27 cellular contexts compared by ENCODE assay signal in the genomic region with DNA sequence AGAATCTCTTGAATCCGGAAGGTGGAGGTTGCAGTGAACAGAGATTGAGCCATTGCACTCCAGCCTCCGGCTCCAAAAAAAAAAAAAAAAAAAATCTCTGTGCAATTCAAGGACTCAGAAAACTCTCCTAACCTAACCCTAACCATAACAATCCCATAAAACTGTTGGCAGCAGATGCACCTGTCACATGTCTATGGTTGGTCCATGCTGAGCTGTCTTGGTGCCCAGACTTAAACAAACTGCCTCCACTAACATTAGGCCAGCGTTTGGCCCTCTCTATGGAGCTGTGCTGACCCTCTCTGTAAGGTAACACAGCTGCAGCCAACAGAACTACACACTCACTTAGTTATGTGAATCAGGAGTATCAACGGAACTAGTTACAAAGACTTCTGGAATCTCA.
DNase-seq lines count a peak whose midpoint lies in the region; FAIRE-seq and TF ChIP-seq lines count a peak whose summit lies in the region.
"Had no signal": no experiment of that assay in that cellular context is flagged by ENCODE, and none has a peak within 500 bp of the region (broad histone marks: within the 10 kb centered on the region; RNA-seq: fewer than 3 reads in every experiment).

No MANE protein-coding gene starts in this region.

- H3K9me3 ChIP-seq in H1 (ENCODE audit: insufficient read depth in 2 of 2, low read depth in 1 of 2, low read length in 1 of 2) (no peaks in the 10 kb centered on the region), sigmoid colon (peaks cover 0 to 3% (median 0%) of the 10 kb centered on the region in 4 donors)
- H3K9me3 ChIP-seq: BE2C, BLaER1 had no signal

- no peak overlapping the region for H2AK5ac ChIP-seq in H1 (ENCODE audit: low read depth, low read length)

- no peak overlapping the region for H3K18ac ChIP-seq in H1 (ENCODE audit: extremely low read depth, low read length)

- DNase-seq in LNCaP clone FGC (ENCODE audit: low read depth) (peak; percentile 52), H1 (ENCODE audit: low read depth in 1 of 2, low spot score in 2 of 2) (no peak), sigmoid colon (peak; percentile 81), GM19238 (ENCODE audit: insufficient read length, low spot score) (no peak), brain microvascular endothelial cell (no peak)
- DNase-seq in stimulated activated CD4-positive, alpha-beta T cell treated with anti-CD3 and anti-CD28 coated beads, Interleukin-4, amount 100 ng/mL, for 24 hours: no peak
- DNase-seq: 8988T; ACHN; BE2C; C1 segment of cervical spinal cord; CD4-positive, alpha-beta memory T cell; CD4-positive, CD25-positive, alpha-beta regulatory T cell; CD8-positive, alpha-beta memory T cell; COR-L47; DMS 273 treated with DMSO at 0.1 percent for 48 hours; DMS153; DMS53; DMS79; DND-41; EL; GDM1 had no signal

- H4K8ac ChIP-seq in H1 (ENCODE audit: extremely low read depth, insufficient read depth, low read length): no peak overlapping the region

- H3K36me3 ChIP-seq in H1 (ENCODE audit: control insufficient read depth in 2 of 4, insufficient read depth in 4 of 4, low read length in 3 of 4): no peaks in the 10 kb centered on the region
- no peaks in the 10 kb centered on the region for H3K36me3 ChIP-seq in sigmoid colon
- no peaks in the 10 kb centered on the region for H3K36me3 ChIP-seq in brain microvascular endothelial cell (replicated peaks)
- H3K36me3 ChIP-seq: BE2C, BLaER1 had no signal

- no peak overlapping the region for H3K4me3 ChIP-seq in LNCaP clone FGC (ENCODE audit: low read depth, low read length)
- H3K4me3 ChIP-seq in H1 (ENCODE audit: extremely low read depth in 1 of 4, insufficient read depth in 2 of 4, low read depth in 3 of 4, low read length in 4 of 4): no peak overlapping the region
- no peak overlapping the region for H3K4me3 ChIP-seq in sigmoid colon
- no peak overlapping the region for H3K4me3 ChIP-seq in brain microvascular endothelial cell (ENCODE audit: low read depth, low read length)
- H3K4me3 ChIP-seq: BLaER1, GM12878 had no signal

- in situ Hi-C loops in brain microvascular endothelial cell (cut with HindIII; ENCODE audit: low pct_ligation_motif_present, low sequenced_read_pairs): no loop called here

- no peak overlapping the region for H3K23ac ChIP-seq in H1 (ENCODE audit: insufficient read length)

- no peaks in the 10 kb centered on the region for H3K23me2 ChIP-seq in H1 (ENCODE audit: low read depth, low read length)

- H3K27ac ChIP-seq in H1 (ENCODE audit: low read depth, low read length) (no peak overlapping the region), sigmoid colon (no peak overlapping the region), brain microvascular endothelial cell (no peak overlapping the region)
- H3K27ac ChIP-seq: BLaER1 had no signal

- no peak overlapping the region for H3K4ac ChIP-seq in H1 (replicated peaks; ENCODE audit: insufficient read length, low read depth, low read length)

- no peak overlapping the region for H4K91ac ChIP-seq in H1 (replicated peaks; ENCODE audit: insufficient read length, low read length)

- H2BK12ac ChIP-seq in H1 (ENCODE audit: low read depth, low read length): no peak overlapping the region

- H2BK15ac ChIP-seq in H1 (ENCODE audit: low read length): no peak overlapping the region

- peak overlapping the region; percentile 54 for H2BK120ac ChIP-seq in H1 (replicated peaks; ENCODE audit: low read depth, low read length)

- no peak overlapping the region for H4K5ac ChIP-seq in H1 (ENCODE audit: insufficient read length, low read depth, low read length)

- no peaks in the 10 kb centered on the region for H3K27me3 ChIP-seq in H1 (replicated peaks in 1 of 4; ENCODE audit: control insufficient read depth in 3 of 4, extremely low read depth in 1 of 4, insufficient read depth in 3 of 4, low read length in 3 of 4)
- H3K27me3 ChIP-seq in sigmoid colon: no peaks in the 10 kb centered on the region
- no peaks in the 10 kb centered on the region for H3K27me3 ChIP-seq in brain microvascular endothelial cell (replicated peaks)
- H3K27me3 ChIP-seq: BE2C, BLaER1 had no signal

- no peak for FAIRE-seq in H1 (lab: Jason Lieb, UNC)
- FAIRE-seq: A204.1, GM12878, GM12892, GM18507, GM19239 had no signal

- 98% methylated on average over 4 of the region's 4 CpGs; no CpG with 5 or more reads in 1 of the 2 experiments for WGBS in H1 (ENCODE audit: extremely low coverage in 1 of 2, insufficient coverage in 1 of 2, insufficient read length in 1 of 2, insufficient replicate concordance in 2 of 2, low coverage in 1 of 2, low lambda C conversion rate in 2 of 2, missing lambda C conversion rate in 1 of 2), 2 experiments
- WGBS in sigmoid colon, 2 donors: 63 to 86% methylated on average over 4 of the region's 4 CpGs

- TF ChIP-seq POLR2A in H1 (IDR thresholded peaks at IDR 0.05; ENCODE audit: control extremely low read depth in 1 of 2, low read depth in 2 of 2, low read length in 2 of 2) (no peak), sigmoid colon (IDR thresholded peaks at IDR 0.05) (no peak)

- peak in 1 of 2 experiments; percentile 9; a peak in 1 of 4 replicates for TF ChIP-seq RAD21 in H1 (IDR thresholded peaks at IDR 0.05 in 1 of 2, conservative IDR thresholded peaks at IDR 0.05 in 1 of 2; ENCODE audit: low read depth in 2 of 2, low read length in 2 of 2)

- no peak overlapping the region for H2AFZ ChIP-seq in H1 (ENCODE audit: low read length)

- no peak overlapping the region for H2BK5ac ChIP-seq in H1 (ENCODE audit: low read depth, low read length)

- H4K20me1 ChIP-seq in H1 (replicated peaks in 1 of 2; ENCODE audit: control insufficient read depth in 1 of 2, insufficient read depth in 2 of 2, low read length in 2 of 2): no peaks in the 10 kb centered on the region
- H4K20me1 ChIP-seq: BLaER1 had no signal

- CTCF ChIA-PET in H1 (lab: Charles Lee; ENCODE audit: partially characterized antibody): interaction anchor here (0.7 kb wide), 2 partner anchors 148 to 395 kb away, joined by 4 to 5 read pairs; no protein-coding TSS in a partner anchor

- TF ChIP-seq CTCF in LNCaP clone FGC (IDR thresholded peaks at IDR 0.05; ENCODE audit: control insufficient read depth, extremely low read depth, insufficient read depth) (no peak), H1 (IDR thresholded peaks at IDR 0.05; ENCODE audit: control extremely low read depth in 1 of 3, insufficient read depth in 1 of 3, low read depth in 1 of 3, low read length in 3 of 3) (no peak), sigmoid colon (IDR thresholded peaks at IDR 0.05) (no peak), brain microvascular endothelial cell (IDR thresholded peaks at IDR 0.05; ENCODE audit: low read depth, low read length, missing control alignments) (no peak)

- TF ChIP-seq EP300 in H1 (IDR thresholded peaks at IDR 0.05; ENCODE audit: borderline replicate concordance in 1 of 2, low read depth in 2 of 2, low read length in 2 of 2): no peak
- no peak for TF ChIP-seq EP300 in sigmoid colon (IDR thresholded peaks at IDR 0.05)

- H3K4me1 ChIP-seq in H1 (replicated peaks in 1 of 4; ENCODE audit: control insufficient read depth in 3 of 4, insufficient read depth in 4 of 4, low read length in 3 of 4): no peaks in the 10 kb centered on the region
- peaks cover 0 to 8% (median 3%) of the 10 kb centered on the region in 4 donors for H3K4me1 ChIP-seq in sigmoid colon
- H3K4me1 ChIP-seq: BE2C, BLaER1 had no signal

- no peak overlapping the region for H3K9ac ChIP-seq in H1 (replicated peaks in 1 of 4; ENCODE audit: extremely low read depth in 1 of 4, low read depth in 3 of 4, low read length in 3 of 4)
- H3K9ac ChIP-seq: BLaER1 had no signal

- H3K79me2 ChIP-seq in H1 (ENCODE audit: control insufficient read depth in 1 of 2, insufficient read depth in 2 of 2, low read length in 2 of 2): no peaks in the 10 kb centered on the region

- POLR2A ChIA-PET in H1 (lab: Charles Lee; ENCODE audit: partially characterized antibody): interaction anchor here (0.6 kb wide), 1 partner anchor 36 kb away, joined by 3 read pairs; no protein-coding TSS in a partner anchor

- H3K79me1 ChIP-seq in H1 (ENCODE audit: low read depth, low read length): no peaks in the 10 kb centered on the region

- H3K56ac ChIP-seq in H1 (replicated peaks; ENCODE audit: insufficient read length, low read depth, low read length): no peak overlapping the region

- intact Hi-C loops in sigmoid colon (cut with DNase I): loop anchor here (5.0 kb wide), 1 partner anchor 133 kb away; a partner anchor contains a TSS

- no peak overlapping the region for H2BK20ac ChIP-seq in H1 (ENCODE audit: low read length)

- no peak overlapping the region for H3K14ac ChIP-seq in H1 (ENCODE audit: insufficient read length)

- H3K4me2 ChIP-seq in H1 (ENCODE audit: insufficient read depth in 1 of 2, low read depth in 2 of 2, low read length in 2 of 2): no peak overlapping the region
- H3K4me2 ChIP-seq: BLaER1 had no signal

TF ChIP-seq in H1, 55 proteins besides CTCF, POLR2A, EP300 and RAD21 (continues in another document):
- TF ChIP-seq CREB1 (IDR thresholded peaks at IDR 0.05) (no peak), CBX8 (IDR thresholded peaks at IDR 0.05; ENCODE audit: borderline replicate concordance, low read depth, low read length) (no peak), EGR1 (IDR thresholded peaks at IDR 0.05; ENCODE audit: borderline replicate concordance, low read depth, low read length) (no peak), TEAD4 (IDR thresholded peaks at IDR 0.05; ENCODE audit: low read depth, low read length) (no peak), HDAC2 (IDR thresholded peaks at IDR 0.05; ENCODE audit: borderline replicate concordance in 1 of 2, low read depth in 2 of 2, low read length in 2 of 2) (no peak), CEBPB (IDR thresholded peaks at IDR 0.05; ENCODE audit: low read depth, low read length) (no peak), POU5F1 (IDR thresholded peaks at IDR 0.05; ENCODE audit: low read depth, low read length) (no peak)
- TF ChIP-seq, protein P1, sequence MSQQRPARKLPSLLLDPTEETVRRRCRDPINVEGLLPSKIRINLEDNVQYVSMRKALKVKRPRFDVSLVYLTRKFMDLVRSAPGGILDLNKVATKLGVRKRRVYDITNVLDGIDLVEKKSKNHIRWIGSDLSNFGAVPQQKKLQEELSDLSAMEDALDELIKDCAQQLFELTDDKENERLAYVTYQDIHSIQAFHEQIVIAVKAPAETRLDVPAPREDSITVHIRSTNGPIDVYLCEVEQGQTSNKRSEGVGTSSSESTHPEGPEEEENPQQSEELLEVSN (IDR thresholded peaks at IDR 0.05): no peak

Comparison
In these comparisons a context has a peak if more than half of its experiments do, and no peak if none do; other contexts are left out.
1. DNase-seq: peak in LNCaP clone FGC (single experiment) and sigmoid colon (single experiment); none in H1 (0 of 2), GM19238 (single experiment), brain microvascular endothelial cell (single experiment) and stimulated activated CD4-positive, alpha-beta T cell treated with anti-CD3 and anti-CD28 coated beads, Interleukin-4, amount 100 ng/mL, for 24 hours (single experiment).